In genomic region chr15:54515664-54516582, GRCh38 we compare ENCODE assay signal across 7 cellular contexts.
"Had no signal": no experiment of that assay in that cellular context is flagged by ENCODE, and none has a peak within 500 bp of the region (broad histone marks: within the 10 kb centered on the region; RNA-seq: fewer than 3 reads in every experiment).

No MANE protein-coding gene starts in this region.

- ATAC-seq: HepG2 had no signal

- H3K4me3 ChIP-seq: GM23248 had no signal

- DNase-seq: GM23248, GOT3, H9, HCEC 1CT, Karpas-422, KBM-7 had no signal
